In the genomic region with DNA sequence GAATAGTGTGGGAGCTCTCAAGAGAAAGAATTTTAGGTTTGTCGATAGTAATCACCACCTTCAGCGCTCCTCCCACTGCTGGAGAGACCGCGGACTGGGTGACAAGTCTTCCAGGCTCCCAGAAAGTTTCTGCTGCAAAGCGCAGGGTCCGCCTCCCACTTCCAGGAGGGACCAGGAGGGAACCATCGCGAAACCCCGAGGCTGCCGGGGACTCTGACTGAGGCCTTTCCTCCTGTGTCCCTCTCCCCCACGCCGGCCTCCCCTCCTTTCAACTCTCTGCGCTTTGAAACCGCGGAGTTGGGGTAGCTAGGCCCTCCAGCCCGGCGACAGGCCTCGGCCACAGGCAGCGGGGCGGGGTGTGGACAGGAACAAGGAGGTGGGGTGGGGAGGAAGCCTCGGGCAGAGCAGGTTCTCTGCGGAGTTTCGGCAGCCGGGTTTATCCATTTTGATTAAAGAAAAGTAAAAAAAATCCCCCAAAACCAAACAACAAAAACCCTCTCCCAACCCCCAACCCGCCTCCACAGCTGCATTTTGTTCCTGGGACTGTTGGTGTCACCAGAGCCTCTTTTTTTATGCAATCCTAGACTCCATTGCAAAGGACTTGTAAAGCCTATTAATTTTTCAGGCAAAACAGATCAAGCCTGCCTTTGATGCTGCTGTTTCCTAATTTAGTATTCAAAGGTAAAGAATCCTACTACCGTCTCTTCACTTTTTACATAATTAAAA, we compare ENCODE assay signal across 8 cellular contexts. TPM values are rescaled to one million over a fixed set of nuclear protein-coding genes. Genes with fewer than 3 reads are reported as not detected.
DNase-seq lines count a peak whose midpoint lies in the region; ATAC-seq lines count a peak whose summit lies in the region.

No MANE protein-coding gene starts in this region.

- H3K36me3 Mint-ChIP-seq in activated CD8-positive, alpha-beta T cell treated with anti-CD3 and anti-CD28 coated beads, Interleukin-2, amount 10 ng/mL, durations not matched to agents 7 days and 5 days (ENCODE audit: low read depth) = peaks cover 3% of the 10 kb centered on the region
- H3K36me3 Mint-ChIP-seq in effector memory CD8-positive, alpha-beta T cell (ENCODE audit: insufficient read depth) = peaks cover 5% of the 10 kb centered on the region
- no peaks in the 10 kb centered on the region for H3K36me3 Mint-ChIP-seq in memory B cell

- H3K4me1 ChIP-seq in HAP-1 = peaks cover 11% of the 10 kb centered on the region

- POLR2A ChIA-PET in activated CD8-positive, alpha-beta T cell treated with anti-CD3 and anti-CD28 coated beads, Interleukin-2, amount 10 ng/mL, durations not matched to agents 7 days and 5 days (lab: Charles Lee) = interaction anchor here (0.6 kb wide), 1 partner anchor 9 kb away, joined by 3 read pairs; no protein-coding TSS in a partner anchor

- peaks cover 33% of the 10 kb centered on the region for H3K27me3 ChIP-seq in HAP-1 (ENCODE audit: low read depth)

- H3K27me3 Mint-ChIP-seq in activated CD8-positive, alpha-beta T cell treated with anti-CD3 and anti-CD28 coated beads, Interleukin-2, amount 10 ng/mL, durations not matched to agents 7 days and 5 days (ENCODE audit: low read depth) = peaks cover 19% of the 10 kb centered on the region
- H3K27me3 Mint-ChIP-seq in effector memory CD8-positive, alpha-beta T cell = no peaks in the 10 kb centered on the region
- no peaks in the 10 kb centered on the region for H3K27me3 Mint-ChIP-seq in memory B cell

- DNase-seq in DMS53 treated with DMSO at 0.1 percent for 48 hours (lab: John Stamatoyannopoulos, UW; ENCODE audit: unreplicated experiment) (peak; percentile 3), HAP-1 (ENCODE audit: low spot score in 2 of 2) (peak; percentile 59 to 75), NCI-H2171 treated with DMSO at 0.1 percent for 48 hours (lab: John Stamatoyannopoulos, UW) (peak; percentile 93), memory B cell (ENCODE audit: low spot score in 2 of 2) (peak in 1 of 2 donors; percentile 21)
- peak; percentile 76 for DNase-seq in activated CD8-positive, alpha-beta T cell treated with anti-CD3 and anti-CD28 coated beads, Interleukin-2, amount 10 ng/mL, durations not matched to agents 7 days and 5 days
- DNase-seq in effector memory CD8-positive, alpha-beta T cell = peak; percentile 27 to 32 (median 28)
- peak; percentile 12 for DNase-seq in stimulated activated CD8-positive, alpha-beta memory T cell treated with anti-CD3 and anti-CD28 coated beads, Interleukin-12 subunit alpha, Interleukin-12 subunit beta, amount 100 ng/mL, for 24 hours (ENCODE audit: extremely low read depth)

- ATAC-seq in activated CD8-positive, alpha-beta T cell treated with anti-CD3 and anti-CD28 coated beads, Interleukin-2, amount 10 ng/mL, durations not matched to agents 7 days and 5 days = peak; percentile 62
- ATAC-seq in effector memory CD8-positive, alpha-beta T cell (replicated peaks) = peak; percentile 35
- peak; percentile 48 for ATAC-seq in memory B cell (ENCODE audit: low read depth)
- no peak for ATAC-seq in GM18873 (IDR thresholded peaks at IDR 0.05; ENCODE audit: low FRiP score, unreplicated experiment)

- H3K9me3 ChIP-seq in HAP-1 = no peaks in the 10 kb centered on the region

- peak overlapping the region; percentile 93 for H3K27ac Mint-ChIP-seq in activated CD8-positive, alpha-beta T cell treated with anti-CD3 and anti-CD28 coated beads, Interleukin-2, amount 10 ng/mL, durations not matched to agents 7 days and 5 days
- peak overlapping the region; percentile 89 to 92 for H3K27ac Mint-ChIP-seq in effector memory CD8-positive, alpha-beta T cell
- no peak overlapping the region for H3K27ac Mint-ChIP-seq in memory B cell

- in situ Hi-C loops in HAP-1 (cut with MboI; ENCODE audit: low sequenced_read_pairs) = loop anchor here (10.0 kb wide), 2 partner anchors 576 to 856 kb away; no protein-coding TSS in a partner anchor

- H3K4me3 Mint-ChIP-seq in activated CD8-positive, alpha-beta T cell treated with anti-CD3 and anti-CD28 coated beads, Interleukin-2, amount 10 ng/mL, durations not matched to agents 7 days and 5 days = peak overlapping the region; percentile 66
- H3K4me3 Mint-ChIP-seq in effector memory CD8-positive, alpha-beta T cell = peak overlapping the region; percentile 72 to 76
- H3K4me3 Mint-ChIP-seq in memory B cell = peak overlapping the region; percentile 81

- H3K4me1 Mint-ChIP-seq in activated CD8-positive, alpha-beta T cell treated with anti-CD3 and anti-CD28 coated beads, Interleukin-2, amount 10 ng/mL, durations not matched to agents 7 days and 5 days (ENCODE audit: low read depth) = peaks cover 48% of the 10 kb centered on the region
- peaks cover 14 to 31% of the 10 kb centered on the region in 2 donors for H3K4me1 Mint-ChIP-seq in effector memory CD8-positive, alpha-beta T cell (ENCODE audit: low read depth in 2 of 2)
- peaks cover 10% of the 10 kb centered on the region for H3K4me1 Mint-ChIP-seq in memory B cell

- H3K4me3 ChIP-seq in HAP-1 = no peak overlapping the region

- no peaks in the 10 kb centered on the region for H3K9me3 Mint-ChIP-seq in activated CD8-positive, alpha-beta T cell treated with anti-CD3 and anti-CD28 coated beads, Interleukin-2, amount 10 ng/mL, durations not matched to agents 7 days and 5 days (ENCODE audit: insufficient read depth)
- no peaks in the 10 kb centered on the region for H3K9me3 Mint-ChIP-seq in effector memory CD8-positive, alpha-beta T cell
- H3K9me3 Mint-ChIP-seq in memory B cell = no peaks in the 10 kb centered on the region

- H3K36me3 ChIP-seq in HAP-1 (replicated peaks) = no peaks in the 10 kb centered on the region

- CTCF ChIA-PET in activated CD8-positive, alpha-beta T cell treated with anti-CD3 and anti-CD28 coated beads, Interleukin-2, amount 10 ng/mL, durations not matched to agents 7 days and 5 days (lab: Charles Lee) = interaction anchor here (0.6 to 4.1 kb wide), 10 partner anchors 10 to 927 kb away, joined by 3 to 23 read pairs (median 4); a partner anchor contains a TSS

RNA-seq across cellular contexts. Expression of a gene that starts 51.9 kb away (rescaled TPM):
- 1 to 10 TPM; 6.0 to 8.2 TPM for total RNA-seq in activated CD8-positive, alpha-beta T cell treated with anti-CD3 and anti-CD28 coated beads, Interleukin-2, amount 10 ng/mL, durations not matched to agents 7 days and 5 days
